In the genomic region with DNA sequence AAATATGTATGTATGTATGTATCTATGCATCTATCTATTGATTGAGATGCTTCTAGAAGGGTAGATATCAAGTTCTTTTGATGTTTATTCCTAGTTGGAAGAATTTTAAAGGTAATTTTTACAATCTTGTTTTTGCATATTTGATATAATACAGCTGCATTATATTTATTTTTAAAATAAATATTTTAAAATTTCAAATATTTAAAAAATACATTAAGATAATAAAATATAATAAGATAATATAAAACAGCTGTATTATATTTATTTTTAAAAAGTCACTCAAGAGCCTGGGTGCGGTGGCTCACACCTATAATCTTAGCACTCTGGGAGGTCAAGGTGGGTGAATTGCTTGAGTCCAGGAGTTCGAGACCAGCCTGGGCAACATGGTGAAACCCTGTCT, we compare ENCODE assay signal across 34 cellular contexts.
"Had no signal": no experiment of that assay in that cellular context is flagged by ENCODE, and none has a peak within 500 bp of the region (broad histone marks: within the 10 kb centered on the region; RNA-seq: fewer than 3 reads in every experiment).

No MANE protein-coding gene starts in this region.

- H3K27ac ChIP-seq: ascending aorta, breast epithelium, cardiac muscle cell, colonic mucosa, epithelial cell of prostate, esophagus squamous epithelium, gastrocnemius medialis, heart left ventricle, WERI-Rb-1 had no signal

- H3K4me3 ChIP-seq: ascending aorta, breast epithelium, cardiac muscle cell, colonic mucosa, esophagus squamous epithelium, gastrocnemius medialis, heart left ventricle had no signal

- H3K4me1 ChIP-seq: ascending aorta, breast epithelium, colonic mucosa, heart left ventricle had no signal

- H3K27ac Mint-ChIP-seq: activated CD4-positive, alpha-beta memory T cell treated with anti-CD3 and anti-CD28 coated beads for 36 hours; activated CD4-positive, alpha-beta T cell treated with anti-CD3 and anti-CD28 coated beads for 36 hours; activated CD4-positive, alpha-beta T cell treated with anti-CD3 and anti-CD28 coated beads, Interleukin-2, amount 10 ng/mL, durations not matched to agents 24 days and 14 days; activated CD8-positive, alpha-beta memory T cell treated with anti-CD3 and anti-CD28 coated beads, Interleukin-2, amount 10 ng/mL, durations not matched to agents 7 days and 5 days; activated CD8-positive, alpha-beta T cell treated with anti-CD3 and anti-CD28 coated beads, Interleukin-2, amount 10 ng/mL, durations not matched to agents 7 days and 5 days; activated naive CD4-positive, alpha-beta T cell treated with anti-CD3 and anti-CD28 coated beads, Interleukin-2, amount 10 ng/mL, durations not matched to agents 7 days and 5 days; activated naive CD4-positive, alpha-beta T cell treated with anti-CD3 and anti-CD28 coated beads, Interleukin-2, amount 50 U/mL, for 72 hours; activated naive CD8-positive, alpha-beta T cell treated with anti-CD3 and anti-CD28 coated beads, Interleukin-2, amount 10 ng/mL, durations not matched to agents 7 days and 5 days; activated T-cell treated with anti-CD3 and anti-CD28 coated beads, Interleukin-2, amount 50 U/mL, for 72 hours; T-helper 17 cell; T-helper 2 cell treated with Interferon-gamma antibody and Interleukin-4, amounts not matched to agents 5 μg/mL and 100 μg/mL, for 36 hours had no signal

- H3K36me3 ChIP-seq: ascending aorta, breast epithelium, cardiac muscle cell, colonic mucosa, esophagus squamous epithelium, gastrocnemius medialis, heart left ventricle, WERI-Rb-1 had no signal

- H3K4me3 Mint-ChIP-seq: activated CD4-positive, alpha-beta memory T cell treated with anti-CD3 and anti-CD28 coated beads for 36 hours; activated CD4-positive, alpha-beta T cell treated with anti-CD3 and anti-CD28 coated beads for 36 hours; activated CD4-positive, alpha-beta T cell treated with anti-CD3 and anti-CD28 coated beads, Interleukin-2, amount 10 ng/mL, durations not matched to agents 24 days and 14 days; activated CD8-positive, alpha-beta memory T cell treated with anti-CD3 and anti-CD28 coated beads, Interleukin-2, amount 10 ng/mL, durations not matched to agents 7 days and 5 days; activated CD8-positive, alpha-beta T cell treated with anti-CD3 and anti-CD28 coated beads, Interleukin-2, amount 10 ng/mL, durations not matched to agents 7 days and 5 days; activated naive CD4-positive, alpha-beta T cell treated with anti-CD3 and anti-CD28 coated beads, Interleukin-2, amount 10 ng/mL, durations not matched to agents 7 days and 5 days; activated naive CD8-positive, alpha-beta T cell treated with anti-CD3 and anti-CD28 coated beads, Interleukin-2, amount 10 ng/mL, durations not matched to agents 7 days and 5 days; activated T-cell treated with anti-CD3 and anti-CD28 coated beads, Interleukin-2, amount 50 U/mL, for 72 hours; brain; T-helper 17 cell; T-helper 2 cell treated with Interferon-gamma antibody and Interleukin-4, amounts not matched to agents 5 μg/mL and 100 μg/mL, for 36 hours had no signal

- DNase-seq: activated CD4-positive, alpha-beta memory T cell treated with anti-CD3 and anti-CD28 coated beads for 36 hours; activated CD4-positive, alpha-beta T cell treated with anti-CD3 and anti-CD28 coated beads for 36 hours; activated CD4-positive, alpha-beta T cell treated with anti-CD3 and anti-CD28 coated beads, Interleukin-2, amount 10 ng/mL, durations not matched to agents 24 days and 14 days; activated CD4-positive, CD25-positive, alpha-beta regulatory T cell; activated CD4-positive, CD25-positive, alpha-beta regulatory T cell treated with anti-CD3 and anti-CD28 coated beads, Interleukin-2, amount 50 U/mL, for 72 hours; activated CD8-positive, alpha-beta memory T cell treated with anti-CD3 and anti-CD28 coated beads, Interleukin-2, amount 10 ng/mL, durations not matched to agents 7 days and 5 days; activated CD8-positive, alpha-beta memory T cell treated with anti-CD3 and anti-CD28 coated beads, Interleukin-2, amount 50 U/mL, for 4 hours; activated CD8-positive, alpha-beta T cell treated with anti-CD3 and anti-CD28 coated beads, Interleukin-2, amount 10 ng/mL, durations not matched to agents 7 days and 5 days; activated gamma-delta T cell; activated naive CD4-positive, alpha-beta T cell; activated naive CD4-positive, alpha-beta T cell treated with anti-CD3 and anti-CD28 coated beads, Interleukin-2, amount 10 ng/mL, durations not matched to agents 7 days and 5 days; activated naive CD8-positive, alpha-beta T cell treated with anti-CD3 and anti-CD28 coated beads, Interleukin-2, amount 10 ng/mL, durations not matched to agents 7 days and 5 days; activated T-cell treated with anti-CD3 and anti-CD28 coated beads, Interleukin-2, amount 50 U/mL, for 1 hour; activated T-cell treated with anti-CD3 and anti-CD28 coated beads, Interleukin-2, amount 50 U/mL, for 72 hours; central memory CD4-positive, alpha-beta T cell; cerebellar nuclear complex; colonic mucosa; effector CD8-positive, alpha-beta T cell; esophagus squamous epithelium; gastrocnemius medialis; glutamatergic neuron; heart left ventricle; T-helper 17 cell; T1000; WERI-Rb-1 had no signal

- H3K27me3 ChIP-seq: ascending aorta, breast epithelium, cardiac muscle cell, colonic mucosa, gastrocnemius medialis, heart left ventricle had no signal

- H3K9me3 Mint-ChIP-seq: activated CD4-positive, alpha-beta memory T cell treated with anti-CD3 and anti-CD28 coated beads for 36 hours; activated CD4-positive, alpha-beta T cell treated with anti-CD3 and anti-CD28 coated beads, Interleukin-2, amount 10 ng/mL, durations not matched to agents 24 days and 14 days; activated naive CD4-positive, alpha-beta T cell treated with anti-CD3 and anti-CD28 coated beads, Interleukin-2, amount 10 ng/mL, durations not matched to agents 7 days and 5 days; activated naive CD4-positive, alpha-beta T cell treated with anti-CD3 and anti-CD28 coated beads, Interleukin-2, amount 50 U/mL, for 72 hours; activated naive CD8-positive, alpha-beta T cell treated with anti-CD3 and anti-CD28 coated beads, Interleukin-2, amount 10 ng/mL, durations not matched to agents 7 days and 5 days; activated T-cell treated with anti-CD3 and anti-CD28 coated beads, Interleukin-2, amount 50 U/mL, for 72 hours; brain; T-helper 2 cell treated with Interferon-gamma antibody and Interleukin-4, amounts not matched to agents 5 μg/mL and 100 μg/mL, for 36 hours had no signal

- H3K36me3 Mint-ChIP-seq: activated CD4-positive, alpha-beta memory T cell treated with anti-CD3 and anti-CD28 coated beads for 36 hours; activated CD8-positive, alpha-beta memory T cell treated with anti-CD3 and anti-CD28 coated beads, Interleukin-2, amount 10 ng/mL, durations not matched to agents 7 days and 5 days; activated naive CD4-positive, alpha-beta T cell treated with anti-CD3 and anti-CD28 coated beads, Interleukin-2, amount 10 ng/mL, durations not matched to agents 7 days and 5 days; activated naive CD4-positive, alpha-beta T cell treated with anti-CD3 and anti-CD28 coated beads, Interleukin-2, amount 50 U/mL, for 72 hours; activated naive CD8-positive, alpha-beta T cell treated with anti-CD3 and anti-CD28 coated beads, Interleukin-2, amount 10 ng/mL, durations not matched to agents 7 days and 5 days; brain had no signal

- ATAC-seq: activated CD4-positive, alpha-beta T cell treated with anti-CD3 and anti-CD28 coated beads for 36 hours; activated CD8-positive, alpha-beta memory T cell treated with anti-CD3 and anti-CD28 coated beads, Interleukin-2, amount 10 ng/mL, durations not matched to agents 7 days and 5 days; activated CD8-positive, alpha-beta T cell treated with anti-CD3 and anti-CD28 coated beads, Interleukin-2, amount 10 ng/mL, durations not matched to agents 7 days and 5 days; activated naive CD4-positive, alpha-beta T cell treated with anti-CD3 and anti-CD28 coated beads, Interleukin-2, amount 50 U/mL, for 72 hours; activated T-cell treated with anti-CD3 and anti-CD28 coated beads, Interleukin-2, amount 50 U/mL, for 72 hours; gastrocnemius medialis; heart left ventricle; T-helper 17 cell had no signal

- FAIRE-seq: endometrium, endothelial cell of umbilical vein had no signal

- H3K9me3 ChIP-seq: ascending aorta, breast epithelium, colonic mucosa, esophagus squamous epithelium, gastrocnemius medialis, heart left ventricle had no signal

- H3K27me3 Mint-ChIP-seq: activated CD4-positive, alpha-beta memory T cell treated with anti-CD3 and anti-CD28 coated beads for 36 hours; activated CD4-positive, alpha-beta T cell treated with anti-CD3 and anti-CD28 coated beads for 36 hours; activated naive CD4-positive, alpha-beta T cell treated with anti-CD3 and anti-CD28 coated beads, Interleukin-2, amount 10 ng/mL, durations not matched to agents 7 days and 5 days; activated naive CD8-positive, alpha-beta T cell treated with anti-CD3 and anti-CD28 coated beads, Interleukin-2, amount 10 ng/mL, durations not matched to agents 7 days and 5 days; brain had no signal

- H3K4me1 Mint-ChIP-seq: activated CD4-positive, alpha-beta T cell treated with anti-CD3 and anti-CD28 coated beads, Interleukin-2, amount 10 ng/mL, durations not matched to agents 24 days and 14 days; activated CD8-positive, alpha-beta memory T cell treated with anti-CD3 and anti-CD28 coated beads, Interleukin-2, amount 10 ng/mL, durations not matched to agents 7 days and 5 days; activated naive CD4-positive, alpha-beta T cell treated with anti-CD3 and anti-CD28 coated beads, Interleukin-2, amount 10 ng/mL, durations not matched to agents 7 days and 5 days; activated naive CD8-positive, alpha-beta T cell treated with anti-CD3 and anti-CD28 coated beads, Interleukin-2, amount 10 ng/mL, durations not matched to agents 7 days and 5 days had no signal
